In genomic region chr14:91453744-91454143, GRCh38 we compare ENCODE assay signal across 1 cellular context.
TF ChIP-seq lines count a peak whose summit lies in the region.

No MANE protein-coding gene starts in this region.

TF ChIP-seq in HepG2, 621 proteins besides CTCF, POLR2A, EP300 and RAD21:
- TF ChIP-seq KLF15 (CRISPR knock-in tag; IDR thresholded peaks at IDR 0.05; ENCODE audit: borderline replicate concordance) (no peak), POLR2G (IDR thresholded peaks at IDR 0.05; ENCODE audit: low read depth, low read length) (peak; percentile 42; the same call in 1 of the 2 replicates), RBM22 (optimal IDR thresholded peaks at IDR 0.05; ENCODE audit: low read length) (peak; percentile 67), TCF7 (IDR thresholded peaks at IDR 0.05; ENCODE audit: low read depth) (no peak)
